In genomic region chr2:134160793-134161504, GRCh38 we compare ENCODE assay signal across 11 cellular contexts.
A peak's percentile ranks its signal among the peaks of the same experiment; 100 is the strongest.
DNase-seq lines count a peak whose midpoint lies in the region; ATAC-seq and TF ChIP-seq lines count a peak whose summit lies in the region.
"Had no signal": no experiment of that assay in that cellular context is flagged by ENCODE, and none has a peak within 500 bp of the region (broad histone marks: within the 10 kb centered on the region; RNA-seq: fewer than 3 reads in every experiment).

No MANE protein-coding gene starts in this region.

- H3K4me1 ChIP-seq in endodermal cell (ENCODE audit: control insufficient read depth, insufficient read depth, low read length), result peaks cover 11% of the 10 kb centered on the region
- H3K4me1 ChIP-seq: psoas muscle had no signal

- no peaks in the 10 kb centered on the region for H3K27me3 Mint-ChIP-seq in endodermal cell (ENCODE audit: insufficient read depth)
- H3K27me3 Mint-ChIP-seq in naive thymus-derived CD8-positive, alpha-beta T cell, result no peaks in the 10 kb centered on the region

- no peaks in the 10 kb centered on the region for H3K9me3 ChIP-seq in endodermal cell (ENCODE audit: control insufficient read depth, low read length)
- H3K9me3 ChIP-seq: Peyer's patch, psoas muscle had no signal

- H3K27ac Mint-ChIP-seq in endodermal cell, result no peak overlapping the region
- peak overlapping the region in 9 of 10 donors; percentile 23 to 79 (median 40) for H3K27ac Mint-ChIP-seq in naive thymus-derived CD8-positive, alpha-beta T cell

- TF ChIP-seq CTCF in endodermal cell (conservative IDR thresholded peaks at IDR 0.05), result no peak

- H3K27ac ChIP-seq in endodermal cell (ENCODE audit: low read depth, low read length), result peak overlapping the region; percentile 79
- H3K27ac ChIP-seq: Peyer's patch, psoas muscle had no signal

- peaks cover 9% of the 10 kb centered on the region for H3K36me3 Mint-ChIP-seq in endodermal cell (ENCODE audit: low read depth)
- H3K36me3 Mint-ChIP-seq in naive thymus-derived CD8-positive, alpha-beta T cell, result peaks cover 0 to 6% (median under 1%) of the 10 kb centered on the region in 3 donors

- ATAC-seq in naive thymus-derived CD8-positive, alpha-beta T cell, result peak in 1 of 2 donors; percentile 33
- ATAC-seq in HG02642 (IDR thresholded peaks at IDR 0.05; ENCODE audit: poor library complexity, unreplicated experiment) (no peak), HG03571 (IDR thresholded peaks at IDR 0.05; ENCODE audit: unreplicated experiment) (no peak), GM19023 (IDR thresholded peaks at IDR 0.05; ENCODE audit: unreplicated experiment) (no peak)

- DNase-seq in DMS 273 (lab: John Stamatoyannopoulos, UW; ENCODE audit: unreplicated experiment) (peak; percentile 97), NCI-H69 (lab: John Stamatoyannopoulos, UW) (peak; percentile 56), endodermal cell (no peak), NCI-H2107 (lab: John Stamatoyannopoulos, UW) (no peak)
- no peak for DNase-seq in naive thymus-derived CD8-positive, alpha-beta T cell
- DNase-seq: activated CD4-positive, alpha-beta T cell treated with anti-CD3 and anti-CD28 coated beads, Interleukin-2, amount 50 U/mL, for 48 hours; Peyer's patch had no signal

- H3K4me3 ChIP-seq in endodermal cell (ENCODE audit: low read length), result no peak overlapping the region
- H3K4me3 ChIP-seq: Peyer's patch, psoas muscle had no signal

- H3K9me3 Mint-ChIP-seq in endodermal cell, result no peaks in the 10 kb centered on the region
- no peaks in the 10 kb centered on the region for H3K9me3 Mint-ChIP-seq in naive thymus-derived CD8-positive, alpha-beta T cell

- POLR2A ChIA-PET in naive thymus-derived CD8-positive, alpha-beta T cell (lab: Charles Lee), result no interaction called here

- 88 to 91% methylated on average over 7 to 9 of the region's 9 CpGs for WGBS in endodermal cell (ENCODE audit: insufficient coverage in 1 of 2, insufficient read length in 1 of 2), 2 experiments

- H3K9ac ChIP-seq in endodermal cell (ENCODE audit: extremely low read depth, low read length, poor library complexity, severe bottlenecking), result no peak overlapping the region

- H3K4me1 Mint-ChIP-seq in endodermal cell, result peaks cover 31% of the 10 kb centered on the region
- peaks cover 64 to 92% (median 80%) of the 10 kb centered on the region in 4 donors for H3K4me1 Mint-ChIP-seq in naive thymus-derived CD8-positive, alpha-beta T cell

- no peak overlapping the region for H3K4me3 Mint-ChIP-seq in endodermal cell
- H3K4me3 Mint-ChIP-seq in naive thymus-derived CD8-positive, alpha-beta T cell, result peak overlapping the region in 7 of 10 donors; percentile 0 to 57 (median 43)

- H3K27me3 ChIP-seq in endodermal cell (ENCODE audit: control insufficient read depth, insufficient read depth, low read length, poor library complexity, severe bottlenecking), result no peaks in the 10 kb centered on the region
- H3K27me3 ChIP-seq: Peyer's patch had no signal

- no peaks in the 10 kb centered on the region for H3K36me3 ChIP-seq in endodermal cell (ENCODE audit: control insufficient read depth, insufficient read depth, low read length)
- H3K36me3 ChIP-seq: Peyer's patch had no signal

Comparison
In these comparisons a context has a peak if more than half of its experiments do, and no peak if none do; other contexts are left out.
1. DNase-seq: peak in DMS 273 (single experiment) and NCI-H69 (single experiment); none in endodermal cell (single experiment), naive thymus-derived CD8-positive, alpha-beta T cell (0 of 10) and NCI-H2107 (single experiment).